ENCODE assay signal across 11 cellular contexts in the genomic region with DNA sequence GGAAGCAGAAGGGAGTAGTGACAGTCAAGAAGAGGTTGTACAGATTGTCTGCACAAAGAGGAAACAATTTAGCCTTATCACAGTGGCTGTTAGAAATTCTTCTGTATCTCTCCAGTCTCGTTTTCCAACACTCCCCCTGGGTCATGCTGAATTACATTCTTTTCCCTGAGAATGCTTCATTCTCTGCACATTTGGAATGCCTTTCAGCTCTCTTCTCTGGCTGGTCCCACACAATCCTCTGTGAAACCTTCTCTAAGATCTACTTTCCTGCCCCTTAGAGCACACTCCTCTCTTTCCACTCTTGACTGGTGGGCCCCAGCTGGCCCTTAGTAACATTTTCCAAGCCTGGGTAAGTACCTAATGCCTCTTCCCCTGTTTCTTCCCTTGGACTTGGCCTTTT. TPM values are rescaled to one million over a fixed set of nuclear protein-coding genes. Genes with fewer than 3 reads are reported as not detected.
A peak's percentile ranks its signal among the peaks of the same experiment; 100 is the strongest.
DNase-seq lines count a peak whose midpoint lies in the region; ATAC-seq, FAIRE-seq and TF ChIP-seq lines count a peak whose summit lies in the region.
"Had no signal": no experiment of that assay in that cellular context is flagged by ENCODE, and none has a peak within 500 bp of the region (broad histone marks: within the 10 kb centered on the region; RNA-seq: fewer than 3 reads in every experiment).

No MANE protein-coding gene starts in this region.

- H3K27me3 ChIP-seq in small intestine (ENCODE audit: control insufficient read depth in 2 of 2, insufficient read depth in 2 of 2, low read length in 2 of 2), result no peaks in the 10 kb centered on the region

- peaks cover 11 to 18% of the 10 kb centered on the region in 2 donors for H3K36me3 ChIP-seq in small intestine (ENCODE audit: control insufficient read depth in 2 of 2, insufficient read depth in 2 of 2, low read length in 2 of 2)

- no peak overlapping the region for H3K27ac ChIP-seq in small intestine (ENCODE audit: low read depth in 1 of 2, low read length in 1 of 2)

- H3K4me1 Mint-ChIP-seq in activated naive CD4-positive, alpha-beta T cell treated with anti-CD3 and anti-CD28 coated beads for 36 hours (ENCODE audit: low read depth), result peaks cover 29% of the 10 kb centered on the region
- H3K4me1 Mint-ChIP-seq in WTC11, result peaks cover 24% of the 10 kb centered on the region
- peaks cover 13% of the 10 kb centered on the region for H3K4me1 Mint-ChIP-seq in stimulated activated effector memory CD8-positive, alpha-beta T cell treated with anti-CD3 and anti-CD28 coated beads, Interleukin-12 subunit alpha, Interleukin-12 subunit beta, amount 100 ng/mL, for 72 hours

- no peak for FAIRE-seq in small intestine (lab: Jason Lieb, UNC)
- FAIRE-seq: H54 had no signal

- intact Hi-C loops in activated naive CD4-positive, alpha-beta T cell treated with anti-CD3 and anti-CD28 coated beads for 36 hours (cut with micrococcal nuclease), result no loop called here

- H3K4me1 ChIP-seq in small intestine (ENCODE audit: control insufficient read depth in 2 of 2, insufficient read depth in 1 of 2, low read depth in 1 of 2, low read length in 1 of 2), result no peaks in the 10 kb centered on the region

- no peaks in the 10 kb centered on the region for H3K9me3 ChIP-seq in small intestine (ENCODE audit: control insufficient read depth, low read depth)

- no peaks in the 10 kb centered on the region for H3K27me3 Mint-ChIP-seq in activated naive CD4-positive, alpha-beta T cell treated with anti-CD3 and anti-CD28 coated beads for 36 hours (ENCODE audit: low read depth)
- H3K27me3 Mint-ChIP-seq in WTC11 (ENCODE audit: low read depth), result no peaks in the 10 kb centered on the region

- H3K9me3 Mint-ChIP-seq in activated naive CD4-positive, alpha-beta T cell treated with anti-CD3 and anti-CD28 coated beads for 36 hours, result no peaks in the 10 kb centered on the region
- no peaks in the 10 kb centered on the region for H3K9me3 Mint-ChIP-seq in WTC11
- no peaks in the 10 kb centered on the region for H3K9me3 Mint-ChIP-seq in stimulated activated effector memory CD8-positive, alpha-beta T cell treated with anti-CD3 and anti-CD28 coated beads, Interleukin-12 subunit alpha, Interleukin-12 subunit beta, amount 100 ng/mL, for 72 hours

- 30 to 60% (median 53%) methylated on average over 1 of the region's 1 CpG for WGBS in small intestine, 3 donors

- peaks cover 27% of the 10 kb centered on the region for H3K36me3 Mint-ChIP-seq in activated naive CD4-positive, alpha-beta T cell treated with anti-CD3 and anti-CD28 coated beads for 36 hours (ENCODE audit: low read depth)
- peaks cover 31% of the 10 kb centered on the region for H3K36me3 Mint-ChIP-seq in WTC11
- peaks cover 71% of the 10 kb centered on the region for H3K36me3 Mint-ChIP-seq in stimulated activated effector memory CD8-positive, alpha-beta T cell treated with anti-CD3 and anti-CD28 coated beads, Interleukin-12 subunit alpha, Interleukin-12 subunit beta, amount 100 ng/mL, for 72 hours

- no peak overlapping the region for H3K4me3 ChIP-seq in fibroblast of the aortic adventitia (ENCODE audit: low read depth, low read length)
- H3K4me3 ChIP-seq in foreskin fibroblast (ENCODE audit: low read depth in 1 of 2, low read length in 2 of 2), result no peak overlapping the region
- no peak overlapping the region for H3K4me3 ChIP-seq in small intestine (ENCODE audit: low read depth in 1 of 2, low read length in 2 of 2)

- peak overlapping the region; percentile 15 for H3K27ac Mint-ChIP-seq in activated naive CD4-positive, alpha-beta T cell treated with anti-CD3 and anti-CD28 coated beads for 36 hours
- H3K27ac Mint-ChIP-seq in WTC11, result peak overlapping the region; percentile 97
- H3K27ac Mint-ChIP-seq in stimulated activated effector memory CD8-positive, alpha-beta T cell treated with anti-CD3 and anti-CD28 coated beads, Interleukin-12 subunit alpha, Interleukin-12 subunit beta, amount 100 ng/mL, for 72 hours, result peak overlapping the region; percentile 50

- ATAC-seq in WTC11 (no peak), GM18861 (IDR thresholded peaks at IDR 0.05; ENCODE audit: unreplicated experiment) (no peak)
- no peak for ATAC-seq in stimulated activated effector memory CD8-positive, alpha-beta T cell treated with anti-CD3 and anti-CD28 coated beads, Interleukin-12 subunit alpha, Interleukin-12 subunit beta, amount 100 ng/mL, for 72 hours
- ATAC-seq: esophagus mucosa had no signal

- no peak for DNase-seq in activated naive CD4-positive, alpha-beta T cell treated with anti-CD3 and anti-CD28 coated beads for 36 hours
- no peak for DNase-seq in activated naive CD4-positive, alpha-beta T cell treated with Interleukin-2 at 50 U/mL for 16 hours
- no peak for DNase-seq in WTC11 (ENCODE audit: low spot score)
- DNase-seq in fibroblast of the aortic adventitia (ENCODE audit: low read depth), result peak; percentile 38
- no peak for DNase-seq in stimulated activated effector memory CD8-positive, alpha-beta T cell treated with anti-CD3 and anti-CD28 coated beads, Interleukin-12 subunit alpha, Interleukin-12 subunit beta, amount 100 ng/mL, for 72 hours (ENCODE audit: low spot score in 2 of 2)
- no peak for DNase-seq in foreskin fibroblast
- DNase-seq in small intestine, result no peak
- DNase-seq: DMS53 had no signal

- no peak for TF ChIP-seq CTCF in WTC11 (IDR thresholded peaks at IDR 0.05)
- TF ChIP-seq CTCF in fibroblast of the aortic adventitia (IDR thresholded peaks at IDR 0.05; ENCODE audit: insufficient read depth, low read length), result no peak
- TF ChIP-seq CTCF in foreskin fibroblast (IDR thresholded peaks at IDR 0.05; ENCODE audit: low read depth, low read length), result no peak

- no peak overlapping the region for H3K4me3 Mint-ChIP-seq in activated naive CD4-positive, alpha-beta T cell treated with anti-CD3 and anti-CD28 coated beads for 36 hours
- no peak overlapping the region; the same call in 1 of the 2 replicates for H3K4me3 Mint-ChIP-seq in WTC11
- H3K4me3 Mint-ChIP-seq in stimulated activated effector memory CD8-positive, alpha-beta T cell treated with anti-CD3 and anti-CD28 coated beads, Interleukin-12 subunit alpha, Interleukin-12 subunit beta, amount 100 ng/mL, for 72 hours, result no peak overlapping the region

- POLR2A ChIA-PET in WTC11 (lab: Charles Lee), result interaction anchor here (1.1 to 2.2 kb wide), 2 partner anchors 10 to 12 kb away, joined by 3 to 21 read pairs; a partner anchor contains a TSS

- CTCF ChIA-PET in activated naive CD4-positive, alpha-beta T cell treated with anti-CD3 and anti-CD28 coated beads for 36 hours (lab: Charles Lee), result interaction anchor here (0.6 to 1.0 kb wide), 3 partner anchors 21 to 288 kb away, joined by 3 to 5 read pairs (median 4); no protein-coding TSS in a partner anchor
- CTCF ChIA-PET in WTC11 (lab: Charles Lee), result interaction anchor here (2.3 kb wide), 1 partner anchor 12 kb away, joined by 14 read pairs; a partner anchor contains a TSS

TF ChIP-seq in WTC11, 78 proteins besides CTCF, POLR2A, EP300 and RAD21 (continues in another document):
- TF ChIP-seq, protein P1, sequence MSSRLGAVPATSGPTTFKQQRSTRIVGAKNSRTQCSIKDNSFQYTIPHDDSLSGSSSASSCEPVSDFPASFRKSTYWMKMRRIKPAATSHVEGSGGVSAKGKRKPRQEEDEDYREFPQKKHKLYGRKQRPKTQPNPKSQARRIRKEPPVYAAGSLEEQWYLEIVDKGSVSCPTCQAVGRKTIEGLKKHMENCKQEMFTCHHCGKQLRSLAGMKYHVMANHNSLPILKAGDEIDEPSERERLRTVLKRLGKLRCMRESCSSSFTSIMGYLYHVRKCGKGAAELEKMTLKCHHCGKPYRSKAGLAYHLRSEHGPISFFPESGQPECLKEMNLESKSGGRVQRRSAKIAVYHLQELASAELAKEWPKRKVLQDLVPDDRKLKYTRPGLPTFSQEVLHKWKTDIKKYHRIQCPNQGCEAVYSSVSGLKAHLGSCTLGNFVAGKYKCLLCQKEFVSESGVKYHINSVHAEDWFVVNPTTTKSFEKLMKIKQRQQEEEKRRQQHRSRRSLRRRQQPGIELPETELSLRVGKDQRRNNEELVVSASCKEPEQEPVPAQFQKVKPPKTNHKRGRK (CRISPR knock-in tag; IDR thresholded peaks at IDR 0.05; ENCODE audit: borderline replicate concordance), result no peak
- TF ChIP-seq JAZF1 (CRISPR knock-in tag; IDR thresholded peaks at IDR 0.05), result no peak
- TF ChIP-seq, protein P2, sequence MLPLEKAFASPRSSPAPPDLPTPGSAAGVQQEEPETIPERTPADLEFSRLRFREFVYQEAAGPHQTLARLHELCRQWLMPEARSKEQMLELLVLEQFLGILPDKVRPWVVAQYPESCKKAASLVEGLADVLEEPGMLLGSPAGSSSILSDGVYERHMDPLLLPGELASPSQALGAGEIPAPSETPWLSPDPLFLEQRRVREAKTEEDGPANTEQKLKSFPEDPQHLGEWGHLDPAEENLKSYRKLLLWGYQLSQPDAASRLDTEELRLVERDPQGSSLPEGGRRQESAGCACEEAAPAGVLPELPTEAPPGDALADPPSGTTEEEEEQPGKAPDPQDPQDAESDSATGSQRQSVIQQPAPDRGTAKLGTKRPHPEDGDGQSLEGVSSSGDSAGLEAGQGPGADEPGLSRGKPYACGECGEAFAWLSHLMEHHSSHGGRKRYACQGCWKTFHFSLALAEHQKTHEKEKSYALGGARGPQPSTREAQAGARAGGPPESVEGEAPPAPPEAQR (CRISPR knock-in tag; IDR thresholded peaks at IDR 0.05), result no peak
- TF ChIP-seq, protein P3, sequence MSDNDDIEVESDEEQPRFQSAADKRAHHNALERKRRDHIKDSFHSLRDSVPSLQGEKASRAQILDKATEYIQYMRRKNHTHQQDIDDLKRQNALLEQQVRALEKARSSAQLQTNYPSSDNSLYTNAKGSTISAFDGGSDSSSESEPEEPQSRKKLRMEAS (CRISPR knock-in tag; IDR thresholded peaks at IDR 0.05), result no peak

RNA-seq across cellular contexts. Expression of a gene that starts 25.5 kb away (rescaled TPM):
- 10 to 100 TPM; 35.0 to 35.8 TPM for total RNA-seq in activated naive CD4-positive, alpha-beta T cell treated with anti-CD3 and anti-CD28 coated beads for 36 hours
- total RNA-seq in WTC11 (2021), result 44.0 to 49.5 TPM (median 47.7 TPM) in 3 replicates
- total RNA-seq in fibroblast of the aortic adventitia (ENCODE audit: low replicate concordance), result 9.2 and 11.1 TPM in 2 replicates
- polyA plus RNA-seq in small intestine, result 10 to 100 TPM; 28.9 to 35.3 (median 34.9) TPM

RNA-seq across cellular contexts. Expression of a gene that starts 54.7 kb away (rescaled TPM):
- total RNA-seq in activated naive CD4-positive, alpha-beta T cell treated with anti-CD3 and anti-CD28 coated beads for 36 hours, result 100 to 1,000 TPM; 125 to 128 TPM
- 121 to 132 TPM (median 129 TPM) in 3 replicates for total RNA-seq in WTC11 (2021)
- 235 and 371 TPM in 2 replicates for total RNA-seq in fibroblast of the aortic adventitia (ENCODE audit: low replicate concordance)
- polyA plus RNA-seq in small intestine, result 100 to 1,000 TPM; 112 to 141 (median 130) TPM

Comparison
In these comparisons a context has a peak if more than half of its experiments do, and no peak if none do; other contexts are left out.
1. H3K27ac Mint-ChIP-seq: peak in every context shown above with its lines; median percentile 97 in WTC11; 50 in stimulated activated effector memory CD8-positive, alpha-beta T cell treated with anti-CD3 and anti-CD28 coated beads, Interleukin-12 subunit alpha, Interleukin-12 subunit beta, amount 100 ng/mL, for 72 hours; 15 in activated naive CD4-positive, alpha-beta T cell treated with anti-CD3 and anti-CD28 coated beads for 36 hours.